In the genomic region with DNA sequence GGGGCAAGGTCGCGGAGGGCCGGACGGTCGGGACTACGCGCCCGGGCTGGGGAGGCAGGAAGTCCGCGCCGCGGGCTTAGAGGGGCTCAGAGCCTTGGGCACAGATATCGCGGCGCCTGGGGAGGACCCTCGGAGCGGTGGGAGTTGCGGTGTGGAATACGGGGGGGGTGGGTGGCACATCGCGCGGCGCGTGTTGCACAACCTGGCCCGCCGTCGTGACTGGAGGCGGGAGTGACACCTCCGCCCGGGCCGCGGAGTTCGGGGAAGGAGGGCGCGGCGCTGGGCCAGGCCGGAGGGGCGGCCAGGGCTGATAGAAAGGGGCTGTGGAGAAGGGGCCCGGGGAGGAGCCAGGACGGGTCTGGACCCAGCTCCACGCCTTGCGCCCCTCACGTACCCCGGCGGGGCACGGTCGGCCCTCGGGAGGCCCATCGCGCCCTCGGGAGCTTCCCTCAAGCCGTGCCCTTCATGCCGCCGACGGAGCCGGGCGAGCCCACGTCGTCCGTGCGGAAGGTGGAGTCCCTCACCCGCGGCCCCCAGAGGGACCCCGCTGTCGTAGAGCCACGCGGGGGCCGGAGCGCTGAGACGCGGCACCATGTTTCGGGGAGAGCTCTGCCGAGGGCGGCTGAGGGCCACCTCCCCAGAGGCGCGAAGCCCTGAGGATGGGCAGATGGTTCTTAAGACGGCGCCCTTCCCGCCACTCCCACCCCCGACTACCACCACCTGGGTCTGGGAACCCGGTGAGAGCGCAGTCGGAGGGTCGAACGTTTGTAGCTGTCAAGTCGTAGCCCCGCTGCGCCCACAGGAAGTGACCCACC, we compare ENCODE assay signal across 1 cellular context.
A peak's percentile ranks its signal among the peaks of the same experiment; 100 is the strongest.
TF ChIP-seq lines count a peak whose summit lies in the region.

No MANE protein-coding gene starts in this region.

TF ChIP-seq in HepG2, 621 proteins besides CTCF, POLR2A, EP300 and RAD21 (continued from another document and continues in another):
- TF ChIP-seq, protein P1, sequence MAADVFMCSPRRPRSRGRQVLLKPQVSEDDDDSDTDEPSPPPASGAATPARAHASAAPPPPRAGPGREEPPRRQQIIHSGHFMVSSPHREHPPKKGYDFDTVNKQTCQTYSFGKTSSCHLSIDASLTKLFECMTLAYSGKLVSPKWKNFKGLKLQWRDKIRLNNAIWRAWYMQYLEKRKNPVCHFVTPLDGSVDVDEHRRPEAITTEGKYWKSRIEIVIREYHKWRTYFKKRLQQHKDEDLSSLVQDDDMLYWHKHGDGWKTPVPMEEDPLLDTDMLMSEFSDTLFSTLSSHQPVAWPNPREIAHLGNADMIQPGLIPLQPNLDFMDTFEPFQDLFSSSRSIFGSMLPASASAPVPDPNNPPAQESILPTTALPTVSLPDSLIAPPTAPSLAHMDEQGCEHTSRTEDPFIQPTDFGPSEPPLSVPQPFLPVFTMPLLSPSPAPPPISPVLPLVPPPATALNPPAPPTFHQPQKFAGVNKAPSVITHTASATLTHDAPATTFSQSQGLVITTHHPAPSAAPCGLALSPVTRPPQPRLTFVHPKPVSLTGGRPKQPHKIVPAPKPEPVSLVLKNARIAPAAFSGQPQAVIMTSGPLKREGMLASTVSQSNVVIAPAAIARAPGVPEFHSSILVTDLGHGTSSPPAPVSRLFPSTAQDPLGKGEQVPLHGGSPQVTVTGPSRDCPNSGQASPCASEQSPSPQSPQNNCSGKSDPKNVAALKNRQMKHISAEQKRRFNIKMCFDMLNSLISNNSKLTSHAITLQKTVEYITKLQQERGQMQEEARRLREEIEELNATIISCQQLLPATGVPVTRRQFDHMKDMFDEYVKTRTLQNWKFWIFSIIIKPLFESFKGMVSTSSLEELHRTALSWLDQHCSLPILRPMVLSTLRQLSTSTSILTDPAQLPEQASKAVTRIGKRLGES (CRISPR knock-in tag; IDR thresholded peaks at IDR 0.05; ENCODE audit: borderline replicate concordance), result no peak
- TF ChIP-seq CEBPB (IDR thresholded peaks at IDR 0.05; ENCODE audit: borderline replicate concordance, low read depth, low read length) (peak; percentile 32; the same call in 1 of the 2 replicates), SIN3A (IDR thresholded peaks at IDR 0.05; ENCODE audit: borderline replicate concordance, low read depth, low read length) (no peak), ZNF30 (CRISPR knock-in tag; IDR thresholded peaks at IDR 0.05) (no peak), HOXA7 (CRISPR knock-in tag; IDR thresholded peaks at IDR 0.05) (no peak), ZNF790 (CRISPR knock-in tag; IDR thresholded peaks at IDR 0.05; ENCODE audit: borderline replicate concordance) (no peak), NFATC3 (CRISPR knock-in tag; IDR thresholded peaks at IDR 0.05) (no peak), ZNF232 (CRISPR knock-in tag; IDR thresholded peaks at IDR 0.05; ENCODE audit: borderline replicate concordance) (no peak), DPF2 (CRISPR knock-in tag; IDR thresholded peaks at IDR 0.05; ENCODE audit: borderline replicate concordance, low read depth) (no peak), SNAPC2 (CRISPR knock-in tag; IDR thresholded peaks at IDR 0.05) (no peak), ZNF446 (CRISPR knock-in tag; IDR thresholded peaks at IDR 0.05) (no peak), TSC22D2 (CRISPR knock-in tag; IDR thresholded peaks at IDR 0.05; ENCODE audit: borderline replicate concordance) (no peak), ZNF83 (CRISPR knock-in tag; IDR thresholded peaks at IDR 0.05; ENCODE audit: borderline replicate concordance) (no peak), ZNF570 (CRISPR knock-in tag; IDR thresholded peaks at IDR 0.05; ENCODE audit: borderline replicate concordance) (no peak), HOXA3 (CRISPR knock-in tag; IDR thresholded peaks at IDR 0.05) (peak; percentile 13; the same call in 1 of the 2 replicates), SMARCE1 (IDR thresholded peaks at IDR 0.05; ENCODE audit: borderline replicate concordance) (no peak), SP1 (IDR thresholded peaks at IDR 0.05) (no peak), SP1 (CRISPR knock-in tag; IDR thresholded peaks at IDR 0.05) (no peak), ZZZ3 (CRISPR knock-in tag; IDR thresholded peaks at IDR 0.05; ENCODE audit: borderline replicate concordance) (no peak), KAT8 (CRISPR knock-in tag; IDR thresholded peaks at IDR 0.05) (no peak), ZNF816 (CRISPR knock-in tag; IDR thresholded peaks at IDR 0.05; ENCODE audit: borderline replicate concordance) (no peak), RARG (CRISPR knock-in tag; IDR thresholded peaks at IDR 0.05; ENCODE audit: low read depth) (no peak), ZNF768 (CRISPR knock-in tag; IDR thresholded peaks at IDR 0.05) (no peak), ZNF777 (CRISPR knock-in tag; IDR thresholded peaks at IDR 0.05) (peak; percentile 75; the same call in 1 of the 2 replicates), PAWR (CRISPR knock-in tag; IDR thresholded peaks at IDR 0.05; ENCODE audit: borderline replicate concordance) (no peak), NR3C1 (CRISPR knock-in tag; IDR thresholded peaks at IDR 0.05) (no peak), CCDC6 (CRISPR knock-in tag; IDR thresholded peaks at IDR 0.05) (no peak), MYC (CRISPR knock-in tag; IDR thresholded peaks at IDR 0.05; ENCODE audit: borderline replicate concordance) (no peak), ETV5 (CRISPR knock-in tag; IDR thresholded peaks at IDR 0.05; ENCODE audit: borderline replicate concordance) (no peak), HNRNPK (IDR thresholded peaks at IDR 0.05; ENCODE audit: low read depth, low read length, poor library complexity, severe bottlenecking) (peak; percentile 3), HNF4G (IDR thresholded peaks at IDR 0.05; ENCODE audit: borderline replicate concordance, low read depth, low read length) (no peak), HNF4G (CRISPR knock-in tag; IDR thresholded peaks at IDR 0.05; ENCODE audit: borderline replicate concordance, low read depth) (no peak), ZNF264 (CRISPR knock-in tag; IDR thresholded peaks at IDR 0.05) (no peak)
- TF ChIP-seq, protein P2, sequence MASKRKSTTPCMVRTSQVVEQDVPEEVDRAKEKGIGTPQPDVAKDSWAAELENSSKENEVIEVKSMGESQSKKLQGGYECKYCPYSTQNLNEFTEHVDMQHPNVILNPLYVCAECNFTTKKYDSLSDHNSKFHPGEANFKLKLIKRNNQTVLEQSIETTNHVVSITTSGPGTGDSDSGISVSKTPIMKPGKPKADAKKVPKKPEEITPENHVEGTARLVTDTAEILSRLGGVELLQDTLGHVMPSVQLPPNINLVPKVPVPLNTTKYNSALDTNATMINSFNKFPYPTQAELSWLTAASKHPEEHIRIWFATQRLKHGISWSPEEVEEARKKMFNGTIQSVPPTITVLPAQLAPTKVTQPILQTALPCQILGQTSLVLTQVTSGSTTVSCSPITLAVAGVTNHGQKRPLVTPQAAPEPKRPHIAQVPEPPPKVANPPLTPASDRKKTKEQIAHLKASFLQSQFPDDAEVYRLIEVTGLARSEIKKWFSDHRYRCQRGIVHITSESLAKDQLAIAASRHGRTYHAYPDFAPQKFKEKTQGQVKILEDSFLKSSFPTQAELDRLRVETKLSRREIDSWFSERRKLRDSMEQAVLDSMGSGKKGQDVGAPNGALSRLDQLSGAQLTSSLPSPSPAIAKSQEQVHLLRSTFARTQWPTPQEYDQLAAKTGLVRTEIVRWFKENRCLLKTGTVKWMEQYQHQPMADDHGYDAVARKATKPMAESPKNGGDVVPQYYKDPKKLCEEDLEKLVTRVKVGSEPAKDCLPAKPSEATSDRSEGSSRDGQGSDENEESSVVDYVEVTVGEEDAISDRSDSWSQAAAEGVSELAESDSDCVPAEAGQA (IDR thresholded peaks at IDR 0.05; ENCODE audit: low read depth), result no peak
- TF ChIP-seq, protein P2 (CRISPR knock-in tag; IDR thresholded peaks at IDR 0.05; ENCODE audit: borderline replicate concordance), result no peak
- TF ChIP-seq, protein P3, sequence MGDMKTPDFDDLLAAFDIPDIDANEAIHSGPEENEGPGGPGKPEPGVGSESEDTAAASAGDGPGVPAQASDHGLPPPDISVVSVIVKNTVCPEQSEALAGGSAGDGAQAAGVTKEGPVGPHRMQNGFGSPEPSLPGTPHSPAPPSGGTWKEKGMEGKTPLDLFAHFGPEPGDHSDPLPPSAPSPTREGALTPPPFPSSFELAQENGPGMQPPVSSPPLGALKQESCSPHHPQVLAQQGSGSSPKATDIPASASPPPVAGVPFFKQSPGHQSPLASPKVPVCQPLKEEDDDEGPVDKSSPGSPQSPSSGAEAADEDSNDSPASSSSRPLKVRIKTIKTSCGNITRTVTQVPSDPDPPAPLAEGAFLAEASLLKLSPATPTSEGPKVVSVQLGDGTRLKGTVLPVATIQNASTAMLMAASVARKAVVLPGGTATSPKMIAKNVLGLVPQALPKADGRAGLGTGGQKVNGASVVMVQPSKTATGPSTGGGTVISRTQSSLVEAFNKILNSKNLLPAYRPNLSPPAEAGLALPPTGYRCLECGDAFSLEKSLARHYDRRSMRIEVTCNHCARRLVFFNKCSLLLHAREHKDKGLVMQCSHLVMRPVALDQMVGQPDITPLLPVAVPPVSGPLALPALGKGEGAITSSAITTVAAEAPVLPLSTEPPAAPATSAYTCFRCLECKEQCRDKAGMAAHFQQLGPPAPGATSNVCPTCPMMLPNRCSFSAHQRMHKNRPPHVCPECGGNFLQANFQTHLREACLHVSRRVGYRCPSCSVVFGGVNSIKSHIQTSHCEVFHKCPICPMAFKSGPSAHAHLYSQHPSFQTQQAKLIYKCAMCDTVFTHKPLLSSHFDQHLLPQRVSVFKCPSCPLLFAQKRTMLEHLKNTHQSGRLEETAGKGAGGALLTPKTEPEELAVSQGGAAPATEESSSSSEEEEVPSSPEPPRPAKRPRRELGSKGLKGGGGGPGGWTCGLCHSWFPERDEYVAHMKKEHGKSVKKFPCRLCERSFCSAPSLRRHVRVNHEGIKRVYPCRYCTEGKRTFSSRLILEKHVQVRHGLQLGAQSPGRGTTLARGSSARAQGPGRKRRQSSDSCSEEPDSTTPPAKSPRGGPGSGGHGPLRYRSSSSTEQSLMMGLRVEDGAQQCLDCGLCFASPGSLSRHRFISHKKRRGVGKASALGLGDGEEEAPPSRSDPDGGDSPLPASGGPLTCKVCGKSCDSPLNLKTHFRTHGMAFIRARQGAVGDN (CRISPR knock-in tag; IDR thresholded peaks at IDR 0.05), result peak; percentile 4; the same call in 1 of the 2 replicates
- TF ChIP-seq, protein P4, sequence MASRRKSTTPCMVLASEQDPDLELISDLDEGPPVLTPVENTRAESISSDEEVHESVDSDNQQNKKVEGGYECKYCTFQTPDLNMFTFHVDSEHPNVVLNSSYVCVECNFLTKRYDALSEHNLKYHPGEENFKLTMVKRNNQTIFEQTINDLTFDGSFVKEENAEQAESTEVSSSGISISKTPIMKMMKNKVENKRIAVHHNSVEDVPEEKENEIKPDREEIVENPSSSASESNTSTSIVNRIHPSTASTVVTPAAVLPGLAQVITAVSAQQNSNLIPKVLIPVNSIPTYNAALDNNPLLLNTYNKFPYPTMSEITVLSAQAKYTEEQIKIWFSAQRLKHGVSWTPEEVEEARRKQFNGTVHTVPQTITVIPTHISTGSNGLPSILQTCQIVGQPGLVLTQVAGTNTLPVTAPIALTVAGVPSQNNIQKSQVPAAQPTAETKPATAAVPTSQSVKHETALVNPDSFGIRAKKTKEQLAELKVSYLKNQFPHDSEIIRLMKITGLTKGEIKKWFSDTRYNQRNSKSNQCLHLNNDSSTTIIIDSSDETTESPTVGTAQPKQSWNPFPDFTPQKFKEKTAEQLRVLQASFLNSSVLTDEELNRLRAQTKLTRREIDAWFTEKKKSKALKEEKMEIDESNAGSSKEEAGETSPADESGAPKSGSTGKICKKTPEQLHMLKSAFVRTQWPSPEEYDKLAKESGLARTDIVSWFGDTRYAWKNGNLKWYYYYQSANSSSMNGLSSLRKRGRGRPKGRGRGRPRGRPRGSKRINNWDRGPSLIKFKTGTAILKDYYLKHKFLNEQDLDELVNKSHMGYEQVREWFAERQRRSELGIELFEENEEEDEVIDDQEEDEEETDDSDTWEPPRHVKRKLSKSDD (CRISPR knock-in tag; IDR thresholded peaks at IDR 0.05; ENCODE audit: low read depth), result no peak
- TF ChIP-seq, protein P5, sequence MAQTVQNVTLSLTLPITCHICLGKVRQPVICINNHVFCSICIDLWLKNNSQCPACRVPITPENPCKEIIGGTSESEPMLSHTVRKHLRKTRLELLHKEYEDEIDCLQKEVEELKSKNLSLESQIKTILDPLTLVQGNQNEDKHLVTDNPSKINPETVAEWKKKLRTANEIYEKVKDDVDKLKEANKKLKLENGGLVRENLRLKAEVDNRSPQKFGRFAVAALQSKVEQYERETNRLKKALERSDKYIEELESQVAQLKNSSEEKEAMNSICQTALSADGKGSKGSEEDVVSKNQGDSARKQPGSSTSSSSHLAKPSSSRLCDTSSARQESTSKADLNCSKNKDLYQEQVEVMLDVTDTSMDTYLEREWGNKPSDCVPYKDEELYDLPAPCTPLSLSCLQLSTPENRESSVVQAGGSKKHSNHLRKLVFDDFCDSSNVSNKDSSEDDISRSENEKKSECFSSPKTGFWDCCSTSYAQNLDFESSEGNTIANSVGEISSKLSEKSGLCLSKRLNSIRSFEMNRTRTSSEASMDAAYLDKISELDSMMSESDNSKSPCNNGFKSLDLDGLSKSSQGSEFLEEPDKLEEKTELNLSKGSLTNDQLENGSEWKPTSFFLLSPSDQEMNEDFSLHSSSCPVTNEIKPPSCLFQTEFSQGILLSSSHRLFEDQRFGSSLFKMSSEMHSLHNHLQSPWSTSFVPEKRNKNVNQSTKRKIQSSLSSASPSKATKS (CRISPR knock-in tag; IDR thresholded peaks at IDR 0.05), result no peak
- TF ChIP-seq, protein P6, sequence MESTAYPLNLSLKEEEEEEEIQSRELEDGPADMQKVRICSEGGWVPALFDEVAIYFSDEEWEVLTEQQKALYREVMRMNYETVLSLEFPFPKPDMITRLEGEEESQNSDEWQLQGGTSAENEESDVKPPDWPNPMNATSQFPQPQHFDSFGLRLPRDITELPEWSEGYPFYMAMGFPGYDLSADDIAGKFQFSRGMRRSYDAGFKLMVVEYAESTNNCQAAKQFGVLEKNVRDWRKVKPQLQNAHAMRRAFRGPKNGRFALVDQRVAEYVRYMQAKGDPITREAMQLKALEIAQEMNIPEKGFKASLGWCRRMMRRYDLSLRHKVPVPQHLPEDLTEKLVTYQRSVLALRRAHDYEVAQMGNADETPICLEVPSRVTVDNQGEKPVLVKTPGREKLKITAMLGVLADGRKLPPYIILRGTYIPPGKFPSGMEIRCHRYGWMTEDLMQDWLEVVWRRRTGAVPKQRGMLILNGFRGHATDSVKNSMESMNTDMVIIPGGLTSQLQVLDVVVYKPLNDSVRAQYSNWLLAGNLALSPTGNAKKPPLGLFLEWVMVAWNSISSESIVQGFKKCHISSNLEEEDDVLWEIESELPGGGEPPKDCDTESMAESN (CRISPR knock-in tag; conservative IDR thresholded peaks at IDR 0.05), result 0 out of 2 replicates have a peak, but pooled peaks have one; percentile 43
